17 cellular contexts compared by ENCODE assay signal in the genomic region with DNA sequence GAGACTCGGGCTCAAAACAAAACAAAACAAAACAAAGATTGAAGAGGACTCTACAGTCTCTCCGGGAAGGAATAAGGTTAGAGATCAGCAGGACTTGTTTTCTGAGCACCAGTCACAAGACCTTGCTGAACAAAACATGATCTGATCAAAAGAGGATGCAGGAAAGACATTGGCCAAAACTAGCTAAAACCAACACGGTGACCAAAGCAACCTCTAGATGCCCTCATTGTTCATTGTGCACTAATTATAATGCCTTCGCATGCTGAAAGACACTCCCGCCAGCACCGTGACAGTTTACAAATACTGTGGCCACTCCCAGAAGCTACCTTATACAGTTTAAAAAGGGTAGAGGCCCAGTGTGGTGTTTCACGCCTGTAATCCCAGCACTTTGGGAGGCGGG. TPM values are rescaled to one million over a fixed set of nuclear protein-coding genes. Genes with fewer than 3 reads are reported as not detected.
DNase-seq lines count a peak whose midpoint lies in the region; ATAC-seq and TF ChIP-seq lines count a peak whose summit lies in the region.
"Had no signal": no experiment of that assay in that cellular context is flagged by ENCODE, and none has a peak within 500 bp of the region (broad histone marks: within the 10 kb centered on the region; RNA-seq: fewer than 3 reads in every experiment).

No MANE protein-coding gene starts in this region.

- intact Hi-C loops in left colon (cut with DNase I, micrococcal nuclease), result no loop called here
- intact Hi-C loops in vagina (cut with DNase I), result no loop called here

- no peak overlapping the region for H4K8ac ChIP-seq in trophoblast cell (ENCODE audit: low read depth, low read length)

- TF ChIP-seq POLR2A in vagina (IDR thresholded peaks at IDR 0.05), result no peak

- H3K4ac ChIP-seq in trophoblast cell (ENCODE audit: low read depth, low read length), result no peak overlapping the region

- no peak for TF ChIP-seq CTCF in vagina (IDR thresholded peaks at IDR 0.05)

- H3K27me3 ChIP-seq in trophoblast cell (ENCODE audit: insufficient read depth, low read length), result no peaks in the 10 kb centered on the region
- H3K27me3 ChIP-seq in vagina, result no peaks in the 10 kb centered on the region
- H3K27me3 ChIP-seq: BLaER1 had no signal

- H3K9me3 ChIP-seq in trophoblast cell (ENCODE audit: insufficient read depth, low read depth, low read length) (peaks cover 2% of the 10 kb centered on the region), vagina (no peaks in the 10 kb centered on the region)

- no peak overlapping the region for H2BK12ac ChIP-seq in trophoblast cell (ENCODE audit: low read length)

- H2AK5ac ChIP-seq in trophoblast cell (ENCODE audit: low read length), result no peak overlapping the region

- H4K91ac ChIP-seq in trophoblast cell (ENCODE audit: low read depth, low read length), result no peak overlapping the region

- no peaks in the 10 kb centered on the region for H3K4me1 ChIP-seq in trophoblast cell (ENCODE audit: control insufficient read depth in 1 of 2, insufficient read depth in 2 of 2, low read length in 2 of 2)
- H3K4me1 ChIP-seq in vagina, result peaks cover 21% of the 10 kb centered on the region

- H3K36me3 ChIP-seq in trophoblast cell (ENCODE audit: control insufficient read depth in 1 of 2, insufficient read depth in 2 of 2, low read length in 2 of 2), result no peaks in the 10 kb centered on the region
- no peaks in the 10 kb centered on the region for H3K36me3 ChIP-seq in vagina
- H3K36me3 ChIP-seq: BLaER1 had no signal

- H2BK120ac ChIP-seq in trophoblast cell (ENCODE audit: insufficient read depth, low read length, poor library complexity), result no peak overlapping the region

- no peak overlapping the region for H3K9ac ChIP-seq in trophoblast cell (ENCODE audit: low read length)
- H3K9ac ChIP-seq: BLaER1 had no signal

- no peak overlapping the region for H2BK5ac ChIP-seq in trophoblast cell (ENCODE audit: low read depth, low read length, poor library complexity)

- no peak overlapping the region for H3K14ac ChIP-seq in trophoblast cell (ENCODE audit: low read length)

- H3K79me1 ChIP-seq in trophoblast cell (ENCODE audit: low read length), result no peaks in the 10 kb centered on the region

- H2AFZ ChIP-seq in trophoblast cell (ENCODE audit: insufficient read depth, low read length, poor library complexity), result no peak overlapping the region

- ATAC-seq in left colon, result peak; percentile 43
- no peak for ATAC-seq in GM21390 (IDR thresholded peaks at IDR 0.05; ENCODE audit: unreplicated experiment)
- ATAC-seq in HG03039 (IDR thresholded peaks at IDR 0.05; ENCODE audit: unreplicated experiment), result no peak

- no peak overlapping the region for H4K12ac ChIP-seq in trophoblast cell (ENCODE audit: low read depth, low read length)

- WGBS in trophoblast cell (ENCODE audit: extremely low coverage, insufficient coverage, insufficient read length), result no CpG with 5 or more reads among the region's 8 CpGs

- H3K4me2 ChIP-seq in trophoblast cell (ENCODE audit: low read length), result no peak overlapping the region
- H3K4me2 ChIP-seq: BLaER1 had no signal

- no peaks in the 10 kb centered on the region for H3K79me2 ChIP-seq in trophoblast cell (ENCODE audit: control insufficient read depth, insufficient read depth, low read length, poor library complexity)

- no peak overlapping the region for H3K18ac ChIP-seq in trophoblast cell (ENCODE audit: low read length)

- DNase-seq in NCI-H748 (lab: John Stamatoyannopoulos, UW; ENCODE audit: unreplicated experiment), result peak; percentile 26
- no peak for DNase-seq in NCI-H748 treated with DMSO at 0.1 percent for 48 hours (lab: John Stamatoyannopoulos, UW)
- no peak for DNase-seq in left colon
- DNase-seq in trophoblast cell, result peak; percentile 63 to 83
- DNase-seq in vagina (ENCODE audit: extremely low spot score in 2 of 2), result no peak
- DNase-seq in RKO (ENCODE audit: low spot score), result no peak
- DNase-seq: AML-193; CD4-positive, CD25-positive, alpha-beta regulatory T cell; DMS153; DMS79 treated with DMSO at 0.1 percent for 48 hours; EL; GOT3; H9 had no signal

- H3K27ac ChIP-seq in trophoblast cell (ENCODE audit: low read depth, low read length), result no peak overlapping the region
- H3K27ac ChIP-seq in vagina, result peak overlapping the region; percentile 83
- H3K27ac ChIP-seq: BLaER1, HL-60 had no signal

- H3K23ac ChIP-seq in trophoblast cell (ENCODE audit: low read length), result no peak overlapping the region

- H3K4me3 ChIP-seq in trophoblast cell (ENCODE audit: low read depth, low read length) (no peak overlapping the region), vagina (no peak overlapping the region)
- H3K4me3 ChIP-seq: BLaER1 had no signal

RNA-seq across cellular contexts. Expression of gene CHKA, which starts 15.7 kb away (rescaled TPM):
- 10 to 100 TPM; 47.6 to 87.4 TPM for total RNA-seq in left colon
- polyA plus RNA-seq in trophoblast cell (2013), result 26.7 TPM in 2 replicates
- total RNA-seq in vagina, result 18.2 TPM

Comparison
In these comparisons a context has a peak if more than half of its experiments do, and no peak if none do; other contexts are left out.
1. DNase-seq: peak in NCI-H748 (single experiment) and trophoblast cell (2 of 2); none in NCI-H748 treated with DMSO at 0.1 percent for 48 hours (single experiment), left colon (0 of 2), vagina (0 of 2) and RKO (single experiment).